In the genomic region with DNA sequence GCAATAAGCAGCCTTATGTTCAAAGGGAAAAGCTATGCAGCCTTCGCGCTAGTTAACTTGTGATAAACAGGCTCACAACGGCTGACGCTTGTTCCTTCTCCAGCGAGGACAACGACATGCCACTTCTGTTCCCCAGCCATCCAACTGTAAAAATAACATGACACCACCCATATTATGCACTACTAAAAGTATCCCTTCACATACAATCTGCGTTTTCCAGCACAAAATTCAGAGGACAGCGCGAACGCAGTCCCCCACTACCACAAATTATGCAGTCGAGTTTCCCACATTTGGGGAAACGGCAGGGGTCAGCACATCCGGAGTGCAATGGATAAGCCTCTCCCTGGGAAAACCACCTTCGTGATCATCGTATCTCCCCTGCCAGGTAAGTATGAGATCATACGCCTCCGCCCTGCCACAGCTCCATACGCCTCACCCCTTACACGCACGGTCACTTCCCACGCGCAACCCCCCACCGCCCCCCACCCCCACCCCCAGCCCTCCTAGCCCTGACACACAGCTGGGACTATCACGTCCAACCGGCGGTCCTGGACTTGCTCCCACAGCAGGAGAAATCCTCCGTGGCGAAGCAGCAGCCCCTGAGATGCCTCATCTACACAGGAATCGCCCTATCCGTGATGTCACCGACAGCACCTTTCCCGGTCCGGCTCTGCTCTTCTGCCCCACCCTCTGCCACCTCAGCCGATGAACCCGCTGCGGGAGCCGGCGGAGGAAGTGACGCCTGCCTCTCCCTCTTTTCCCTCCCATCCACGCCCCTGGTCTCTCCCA, we compare ENCODE assay signal across 8 cellular contexts.
A peak's percentile ranks its signal among the peaks of the same experiment; 100 is the strongest.
DNase-seq lines count a peak whose midpoint lies in the region; ATAC-seq and TF ChIP-seq lines count a peak whose summit lies in the region.

No MANE protein-coding gene starts in this region.

- no peak overlapping the region for H2AFZ ChIP-seq in SK-N-SH (ENCODE audit: low read depth)

- peak overlapping the region in 1 of 2 donors; percentile 27 for H3K27ac Mint-ChIP-seq in natural killer cell

- POLR2A ChIA-PET in SK-N-SH (lab: Yijun Ruan, JAX): no interaction called here

- H3K9me2 ChIP-seq in SK-N-SH: no peaks in the 10 kb centered on the region

- H3K79me2 ChIP-seq in SK-N-SH (ENCODE audit: insufficient read depth): no peaks in the 10 kb centered on the region

- TF ChIP-seq CTCF in SK-N-SH (IDR thresholded peaks at IDR 0.05): no peak
- TF ChIP-seq CTCF in natural killer cell (IDR thresholded peaks at IDR 0.05): no peak
- no peak for TF ChIP-seq CTCF in tibial nerve (IDR thresholded peaks at IDR 0.05)

- WGBS in SK-N-SH (ENCODE audit: low lambda C conversion rate): 25% methylated on average over 38 of the region's 40 CpGs
- 6 to 15% methylated on average over 29 to 39 of the region's 40 CpGs for WGBS in tibial nerve, 2 donors

- H4K20me1 ChIP-seq in SK-N-SH (ENCODE audit: insufficient read depth): no peaks in the 10 kb centered on the region

- H3K27me3 ChIP-seq in SK-N-SH (ENCODE audit: insufficient read depth) (peaks cover 45% of the 10 kb centered on the region; the same call in 1 of the 2 replicates), tibial nerve (peaks cover 0 to 61% of the 10 kb centered on the region in 2 donors)

- intact Hi-C loops in natural killer cell (cut with micrococcal nuclease): no loop called here

- H3K4me2 ChIP-seq in SK-N-SH: peak overlapping the region; percentile 73

- CTCF ChIA-PET in SK-N-SH (lab: Yijun Ruan, JAX): no interaction called here

- H3K4me3 ChIP-seq in SK-N-SH (ENCODE audit: low read depth in 2 of 2, low read length in 1 of 2) (no peak overlapping the region), tibial nerve (peak overlapping the region in 1 of 4 donors; percentile 35)

- no peaks in the 10 kb centered on the region for H3K36me3 ChIP-seq in SK-N-SH (replicated peaks in 1 of 2; ENCODE audit: control insufficient read depth in 1 of 2, insufficient read depth in 2 of 2, low read length in 1 of 2)
- no peaks in the 10 kb centered on the region for H3K36me3 ChIP-seq in tibial nerve

- no peaks in the 10 kb centered on the region for H3K36me3 Mint-ChIP-seq in natural killer cell

- no peaks in the 10 kb centered on the region for H3F3A ChIP-seq in SK-N-SH (replicated peaks; ENCODE audit: insufficient read depth)

- DNase-seq in ACHN: peak; percentile 42
- DNase-seq in SK-N-SH: no peak
- peak; percentile 71 for DNase-seq in cerebellar cortex (ENCODE audit: low spot score)
- no peak for DNase-seq in natural killer cell
- DNase-seq in NCI-H1417 (lab: John Stamatoyannopoulos, UW): no peak
- no peak for DNase-seq in tibial nerve (ENCODE audit: low spot score in 2 of 2)

- no peaks in the 10 kb centered on the region for H3K9me3 Mint-ChIP-seq in natural killer cell

- peaks cover 28 to 33% of the 10 kb centered on the region in 2 donors for H3K4me1 Mint-ChIP-seq in natural killer cell

- TF ChIP-seq RAD21 in SK-N-SH (IDR thresholded peaks at IDR 0.05; ENCODE audit: low read length): no peak

- TF ChIP-seq EP300 in SK-N-SH (IDR thresholded peaks at IDR 0.05; ENCODE audit: borderline replicate concordance in 1 of 2, low read depth in 1 of 2, low read length in 1 of 2): no peak
- TF ChIP-seq EP300 in tibial nerve (IDR thresholded peaks at IDR 0.05): no peak

- ATAC-seq in natural killer cell (peak in 2 of 3 donors; percentile 36 to 73), HG02884 (IDR thresholded peaks at IDR 0.05; ENCODE audit: unreplicated experiment) (no peak), HG02588 (IDR thresholded peaks at IDR 0.05; ENCODE audit: unreplicated experiment) (no peak)

- no peak for TF ChIP-seq POLR2A in tibial nerve (IDR thresholded peaks at IDR 0.05)

- H3K9me3 ChIP-seq in SK-N-SH (no peaks in the 10 kb centered on the region), tibial nerve (no peaks in the 10 kb centered on the region)

- H3K27me3 Mint-ChIP-seq in natural killer cell (ENCODE audit: low read depth in 2 of 2): peaks cover 15 to 54% of the 10 kb centered on the region in 2 donors

- peak overlapping the region; percentile 80 for H3K4me3 Mint-ChIP-seq in natural killer cell

- H3K4me1 ChIP-seq in SK-N-SH (ENCODE audit: control insufficient read depth in 1 of 2, insufficient read depth in 2 of 2, low read depth in 1 of 2, low read length in 1 of 2) (no peaks in the 10 kb centered on the region), tibial nerve (peaks cover 0 to 17% (median 6%) of the 10 kb centered on the region in 4 donors)

- in situ Hi-C loops in ACHN (cut with HindIII; ENCODE audit: low pct_ligation_motif_present, low pct_unique_long_range_greater_than_20kb, low sequenced_read_pairs): no loop called here

- H3K9ac ChIP-seq in SK-N-SH: no peak overlapping the region

- H3K27ac ChIP-seq in SK-N-SH (ENCODE audit: low read depth in 2 of 2, low read length in 1 of 2) (no peak overlapping the region), tibial nerve (no peak overlapping the region)

TF ChIP-seq in SK-N-SH, 30 proteins besides CTCF, POLR2A, EP300 and RAD21:
- no peak for TF ChIP-seq MAX (IDR thresholded peaks at IDR 0.05; ENCODE audit: low read depth)
- TF ChIP-seq ZBTB33 (IDR thresholded peaks at IDR 0.05; ENCODE audit: borderline replicate concordance, low read depth): no peak
- no peak for TF ChIP-seq SMC3 (IDR thresholded peaks at IDR 0.05; ENCODE audit: low read depth, low read length)
- TF ChIP-seq FOXJ3 (CRISPR knock-in tag; IDR thresholded peaks at IDR 0.05): no peak
- TF ChIP-seq GATA2 (CRISPR knock-in tag; IDR thresholded peaks at IDR 0.05): no peak
- no peak for TF ChIP-seq YY1 (IDR thresholded peaks at IDR 0.05; ENCODE audit: low read depth)
- TF ChIP-seq GABPA (IDR thresholded peaks at IDR 0.05; ENCODE audit: low read depth): no peak
- TF ChIP-seq SIN3A (IDR thresholded peaks at IDR 0.05; ENCODE audit: borderline replicate concordance, low read depth, low read length): no peak
- no peak for TF ChIP-seq TAF1 (IDR thresholded peaks at IDR 0.05; ENCODE audit: borderline replicate concordance, low read depth, low read length)
- TF ChIP-seq POLR2AphosphoS5 (IDR thresholded peaks at IDR 0.05; ENCODE audit: low read depth, low read length): no peak
- TF ChIP-seq, protein P1, sequence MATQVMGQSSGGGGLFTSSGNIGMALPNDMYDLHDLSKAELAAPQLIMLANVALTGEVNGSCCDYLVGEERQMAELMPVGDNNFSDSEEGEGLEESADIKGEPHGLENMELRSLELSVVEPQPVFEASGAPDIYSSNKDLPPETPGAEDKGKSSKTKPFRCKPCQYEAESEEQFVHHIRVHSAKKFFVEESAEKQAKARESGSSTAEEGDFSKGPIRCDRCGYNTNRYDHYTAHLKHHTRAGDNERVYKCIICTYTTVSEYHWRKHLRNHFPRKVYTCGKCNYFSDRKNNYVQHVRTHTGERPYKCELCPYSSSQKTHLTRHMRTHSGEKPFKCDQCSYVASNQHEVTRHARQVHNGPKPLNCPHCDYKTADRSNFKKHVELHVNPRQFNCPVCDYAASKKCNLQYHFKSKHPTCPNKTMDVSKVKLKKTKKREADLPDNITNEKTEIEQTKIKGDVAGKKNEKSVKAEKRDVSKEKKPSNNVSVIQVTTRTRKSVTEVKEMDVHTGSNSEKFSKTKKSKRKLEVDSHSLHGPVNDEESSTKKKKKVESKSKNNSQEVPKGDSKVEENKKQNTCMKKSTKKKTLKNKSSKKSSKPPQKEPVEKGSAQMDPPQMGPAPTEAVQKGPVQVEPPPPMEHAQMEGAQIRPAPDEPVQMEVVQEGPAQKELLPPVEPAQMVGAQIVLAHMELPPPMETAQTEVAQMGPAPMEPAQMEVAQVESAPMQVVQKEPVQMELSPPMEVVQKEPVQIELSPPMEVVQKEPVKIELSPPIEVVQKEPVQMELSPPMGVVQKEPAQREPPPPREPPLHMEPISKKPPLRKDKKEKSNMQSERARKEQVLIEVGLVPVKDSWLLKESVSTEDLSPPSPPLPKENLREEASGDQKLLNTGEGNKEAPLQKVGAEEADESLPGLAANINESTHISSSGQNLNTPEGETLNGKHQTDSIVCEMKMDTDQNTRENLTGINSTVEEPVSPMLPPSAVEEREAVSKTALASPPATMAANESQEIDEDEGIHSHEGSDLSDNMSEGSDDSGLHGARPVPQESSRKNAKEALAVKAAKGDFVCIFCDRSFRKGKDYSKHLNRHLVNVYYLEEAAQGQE (IDR thresholded peaks at IDR 0.05; ENCODE audit: low read depth, low read length): no peak

Comparison
In these comparisons a context has a peak if more than half of its experiments do, and no peak if none do; other contexts are left out.
1. DNase-seq: peak in ACHN (single experiment) and cerebellar cortex (single experiment); none in SK-N-SH (single experiment), natural killer cell (single experiment), NCI-H1417 (0 of 3) and tibial nerve (0 of 2).
2. ATAC-seq: peak in natural killer cell (2 of 3); none in HG02884 (single experiment) and HG02588 (single experiment).